ENCODE assay signal across 8 cellular contexts in genomic region chr2:73233154-73233931, GRCh38. TPM values are rescaled to one million over a fixed set of nuclear protein-coding genes. Genes with fewer than 3 reads are reported as not detected.
DNase-seq lines count a peak whose midpoint lies in the region; ATAC-seq and TF ChIP-seq lines count a peak whose summit lies in the region.

PRADC1 (minus strand) TSS chr2:73233239; CDS start chr2:73233160, 79 bp downstream.

- no peaks in the 10 kb centered on the region for H3K9me3 ChIP-seq in upper lobe of right lung

- intact Hi-C loops in T-helper 1 cell treated with Interleukin-12 subunit alpha and Interleukin-12 subunit beta and Interleukin-4 antibody, amounts not matched to agents 30 ng/mL and 1 ng/mL, for 36 hours (cut with micrococcal nuclease) = loop anchor here (1.0 to 10.0 kb wide), 13 partner anchors 19 to 1601 kb away; partner anchors contain the start of genes C2orf81, DGUOK, DOK1 and EGR4
- intact Hi-C loops in left cardiac atrium (cut with DNase I) = no loop called here
- intact Hi-C loops in posterior vena cava (cut with DNase I) = no loop called here
- intact Hi-C loops in upper lobe of right lung (cut with DNase I) = no loop called here

- H3K36me3 ChIP-seq in upper lobe of right lung = peaks cover 14% of the 10 kb centered on the region

- no peaks in the 10 kb centered on the region for H3K27me3 ChIP-seq in upper lobe of right lung

- peak; percentile 98 for DNase-seq in GM13976 (ENCODE audit: low spot score)
- DNase-seq in NCI-H146 treated with DMSO at 0.1 percent for 48 hours (lab: John Stamatoyannopoulos, UW; ENCODE audit: unreplicated experiment) = peak; percentile 97
- peak; percentile 99 for DNase-seq in amniotic stem cell (lab: John Stamatoyannopoulos, UW)
- DNase-seq in left cardiac atrium = peak; percentile 99
- peak; percentile 99 for DNase-seq in posterior vena cava (ENCODE audit: low spot score)
- DNase-seq in upper lobe of right lung = peak; percentile 99

- in situ Hi-C loops in GM13976 (cut with MboI; ENCODE audit: low sequenced_read_pairs, unreplicated experiment) = no loop called here

- H3K4me1 ChIP-seq in upper lobe of right lung = peaks cover 24% of the 10 kb centered on the region

- ATAC-seq in HG02870 (IDR thresholded peaks at IDR 0.05; ENCODE audit: unreplicated experiment) (peak; percentile 90), left cardiac atrium (peak; percentile 95 to 96), upper lobe of right lung (peak; percentile 96)

- H3K27ac ChIP-seq in upper lobe of right lung = peak within 1 kb of the TSS; percentile 91

- H3K4me3 ChIP-seq in upper lobe of right lung = peak within 1 kb of the TSS; percentile 93

- no peak for TF ChIP-seq CTCF in GM13976 (IDR thresholded peaks at IDR 0.05; ENCODE audit: borderline replicate concordance, control extremely low read depth, extremely low read depth, insufficient read depth, missing control alignments)
- no peak for TF ChIP-seq CTCF in upper lobe of right lung (IDR thresholded peaks at IDR 0.05)

RNA-seq across cellular contexts. Expression of gene PRADC1, which starts in this region (rescaled TPM):
- 8.6 and 10.2 TPM in 2 replicates for total RNA-seq in T-helper 1 cell treated with Interleukin-12 subunit alpha and Interleukin-12 subunit beta and Interleukin-4 antibody, amounts not matched to agents 30 ng/mL and 1 ng/mL, for 36 hours
- total RNA-seq in left cardiac atrium = 10 to 100 TPM; 76.2 to 79.6 TPM
- 10 to 100 TPM; 16.8 to 23.5 TPM for total RNA-seq in posterior vena cava
- 15.5 TPM for total RNA-seq in upper lobe of right lung

Comparison
In these comparisons a context has a peak if more than half of its experiments do, and no peak if none do; other contexts are left out.
1. Peak in every context shown above with its lines: DNase-seq, ATAC-seq, H3K4me3 ChIP-seq and H3K27ac ChIP-seq.